Comparison of ENCODE assay signal across 8 cellular contexts in genomic region chr3:179323197-179323901, GRCh38. TPM values are rescaled to one million over a fixed set of nuclear protein-coding genes. Genes with fewer than 3 reads are reported as not detected.
DNase-seq lines count a peak whose midpoint lies in the region; ATAC-seq and TF ChIP-seq lines count a peak whose summit lies in the region.

No MANE protein-coding gene starts in this region.

- peak overlapping the region; percentile 85 for H3K4me3 ChIP-seq in DOHH2 (ENCODE audit: low read length)
- H3K4me3 ChIP-seq in IMR-90 (ENCODE audit: insufficient read depth, low read depth, low read length), result peak overlapping the region; percentile 97
- peak overlapping the region; percentile 97 for H3K4me3 ChIP-seq in SJCRH30
- H3K4me3 ChIP-seq in gastroesophageal sphincter, result peak overlapping the region; percentile 50 to 94
- H3K4me3 ChIP-seq in neutrophil (ENCODE audit: low read depth in 1 of 2, low read length in 1 of 2), result peak overlapping the region; percentile 83 to 91
- H3K4me3 ChIP-seq in testis, result peak overlapping the region; percentile 59 to 91

- BruUV-seq in IMR-90 (replicated peaks; lab: Mats Ljungman, UMichigan), result TSS peak; percentile 46

- peak overlapping the region; percentile 90 for H3K9ac ChIP-seq in IMR-90 (ENCODE audit: low read depth, low read length)

- peak; percentile 70 for DNase-seq in IMR-90
- peak; percentile 69 to 77 for DNase-seq in SJCRH30
- DNase-seq in activated naive CD4-positive, alpha-beta T cell treated with Interleukin-2 at 50 U/mL for 16 hours, result peak; percentile 64
- DNase-seq in testis, result peak; percentile 75

- no peaks in the 10 kb centered on the region for H3K9me2 ChIP-seq in DOHH2 (replicated peaks; ENCODE audit: control insufficient read depth, low read length)

- dilution Hi-C loops in IMR-90 (cut with HindIII; ENCODE audit: low sequenced_read_pairs, unreplicated experiment), result no loop called here

- in situ Hi-C loops in IMR-90 (cut with MboI; ENCODE audit: low sequenced_read_pairs), result loop anchor here (5.0 kb wide), 1 partner anchor 176 kb away; the partner anchor contains the start of gene PIK3CA

- H4K5ac ChIP-seq in IMR-90 (ENCODE audit: low read depth, low read length), result peak overlapping the region; percentile 52

- TF ChIP-seq EP300 in gastroesophageal sphincter (IDR thresholded peaks at IDR 0.05), result no peak

- peak overlapping the region; percentile 74 for H2BK5ac ChIP-seq in IMR-90 (ENCODE audit: low read depth, low read length, poor library complexity, severe bottlenecking)

- H3K23ac ChIP-seq in IMR-90 (ENCODE audit: low read depth, low read length), result peak overlapping the region; percentile 98

- H3F3A ChIP-seq in DOHH2 (ENCODE audit: control insufficient read depth, insufficient read depth), result peaks cover 9% of the 10 kb centered on the region

- H3K27ac ChIP-seq in DOHH2 (ENCODE audit: low read depth, low read length), result peak overlapping the region; percentile 68
- peak overlapping the region; percentile 94 for H3K27ac ChIP-seq in IMR-90 (ENCODE audit: insufficient read depth, low read length)
- peak overlapping the region; percentile 87 for H3K27ac ChIP-seq in SJCRH30
- H3K27ac ChIP-seq in gastroesophageal sphincter, result peak overlapping the region; percentile 62 to 99 (median 98)
- peak overlapping the region; percentile 77 for H3K27ac ChIP-seq in neutrophil
- H3K27ac ChIP-seq in testis, result peak overlapping the region; percentile 95 to 96

- H3K4ac ChIP-seq in IMR-90 (ENCODE audit: low read depth, low read length), result peak overlapping the region; percentile 83

- H3K27me3 ChIP-seq in DOHH2 (ENCODE audit: control insufficient read depth, low read length) (no peaks in the 10 kb centered on the region), IMR-90 (ENCODE audit: control insufficient read depth, insufficient read depth, low read length) (no peaks in the 10 kb centered on the region), SJCRH30 (no peaks in the 10 kb centered on the region), gastroesophageal sphincter (no peaks in the 10 kb centered on the region), neutrophil (peaks cover 5% of the 10 kb centered on the region), testis (no peaks in the 10 kb centered on the region)

- H3K36me3 ChIP-seq in DOHH2 (ENCODE audit: control insufficient read depth, low read length), result peaks cover 51% of the 10 kb centered on the region
- peaks cover 3% of the 10 kb centered on the region; the same call in 1 of the 2 replicates for H3K36me3 ChIP-seq in IMR-90 (ENCODE audit: control insufficient read depth, insufficient read depth, low read length)
- H3K36me3 ChIP-seq in SJCRH30, result peaks cover 18% of the 10 kb centered on the region; the same call in 1 of the 2 replicates
- peaks cover 0 to 11% of the 10 kb centered on the region in 2 donors for H3K36me3 ChIP-seq in gastroesophageal sphincter
- peaks cover 3% of the 10 kb centered on the region for H3K36me3 ChIP-seq in neutrophil
- H3K36me3 ChIP-seq in testis (ENCODE audit: low read depth, missing control alignments), result no peaks in the 10 kb centered on the region

- H3K79me2 ChIP-seq in DOHH2 (ENCODE audit: control insufficient read depth, low read length), result peaks cover 62% of the 10 kb centered on the region

- H3K56ac ChIP-seq in IMR-90 (ENCODE audit: extremely low read depth, insufficient read depth, low read length), result peak overlapping the region; percentile 92

- H3K4me2 ChIP-seq in DOHH2 (ENCODE audit: low read length), result peak overlapping the region; percentile 83
- peak overlapping the region; percentile 94; the same call in 1 of the 2 replicates for H3K4me2 ChIP-seq in IMR-90 (ENCODE audit: low read depth, low read length)

- H2BK15ac ChIP-seq in IMR-90 (ENCODE audit: low read depth, low read length), result no peak overlapping the region

- H4K91ac ChIP-seq in IMR-90 (ENCODE audit: insufficient read depth, low read depth, low read length), result peak overlapping the region; percentile 46; the same call in 1 of the 2 replicates

- H2BK120ac ChIP-seq in IMR-90 (ENCODE audit: low read depth, low read length), result 0 out of 2 replicates have a peak overlapping the region, but pooled peaks have one; percentile 29

- no peak for TF ChIP-seq RAD21 in IMR-90 (IDR thresholded peaks at IDR 0.05; ENCODE audit: low read length)

- H3K79me1 ChIP-seq in IMR-90 (ENCODE audit: low read depth in 1 of 2, low read length in 2 of 2), result peaks cover 2 to 14% of the 10 kb centered on the region in 2 experiments; a peak in 2 of 4 replicates

- H3K14ac ChIP-seq in IMR-90 (replicated peaks; ENCODE audit: low read depth, low read length), result peak overlapping the region; percentile 88

- no peaks in the 10 kb centered on the region for H3K9me1 ChIP-seq in IMR-90 (ENCODE audit: insufficient read depth, low read length)

- intact Hi-C loops in IMR-90 (cut with micrococcal nuclease) (no loop called here), testis (cut with DNase I; ENCODE audit: low total_unique reads) (loop anchor here (5.0 kb wide), 1 partner anchor 176 kb away; the partner anchor contains the start of gene PIK3CA)

- H4K20me1 ChIP-seq in DOHH2 (ENCODE audit: control insufficient read depth, insufficient read depth, low read depth, low read length), result peaks cover 15% of the 10 kb centered on the region; the same call in 1 of the 2 replicates
- peaks cover 11% of the 10 kb centered on the region; the same call in 1 of the 2 replicates for H4K20me1 ChIP-seq in IMR-90 (ENCODE audit: insufficient read depth, low read length)

- H2BK20ac ChIP-seq in IMR-90 (ENCODE audit: low read depth, low read length), result no peak overlapping the region

- WGBS in IMR-90 (ENCODE audit: extremely low coverage in 2 of 2, insufficient read length in 1 of 2), 2 experiments, result 0% methylated on average over 16 of the region's 76 CpGs; no CpG with 5 or more reads in 1 of the 2 experiments
- WGBS in gastroesophageal sphincter (ENCODE audit: low coverage in 1 of 2), 2 donors, result 0% methylated on average over 3 to 8 of the region's 76 CpGs
- 1% methylated on average over 42 to 75 of the region's 76 CpGs for WGBS in testis, 2 donors

- POLR2A ChIA-PET in IMR-90 (lab: Charles Lee; ENCODE audit: unreplicated experiment), result no interaction called here

- H2AK9ac ChIP-seq in IMR-90 (replicated peaks; ENCODE audit: low read depth, low read length, poor library complexity), result peak overlapping the region; percentile 97

- H4K8ac ChIP-seq in IMR-90 (ENCODE audit: low read depth in 2 of 2, low read length in 2 of 2), result peak overlapping the region; percentile 35 to 81; a peak in 3 of 4 replicates

- H3K9me3 ChIP-seq in DOHH2 (ENCODE audit: control insufficient read depth, insufficient read depth, low read length) (no peaks in the 10 kb centered on the region), IMR-90 (ENCODE audit: control insufficient read depth, insufficient read depth, low read length) (no peaks in the 10 kb centered on the region), SJCRH30 (replicated peaks) (no peaks in the 10 kb centered on the region), gastroesophageal sphincter (no peaks in the 10 kb centered on the region), neutrophil (no peaks in the 10 kb centered on the region), testis (no peaks in the 10 kb centered on the region)

- CTCF ChIA-PET in IMR-90 (lab: Yijun Ruan, JAX), result interaction anchor here (0.6 to 0.7 kb wide), 2 partner anchors 225 to 1817 kb away, joined by 3 read pairs; no protein-coding TSS in a partner anchor

- H3K4me1 ChIP-seq in DOHH2 (ENCODE audit: control insufficient read depth, low read length), result peaks cover 27% of the 10 kb centered on the region
- H3K4me1 ChIP-seq in IMR-90 (ENCODE audit: control insufficient read depth, insufficient read depth, low read length), result peaks cover 3% of the 10 kb centered on the region; the same call in 1 of the 2 replicates
- no peaks in the 10 kb centered on the region for H3K4me1 ChIP-seq in SJCRH30
- H3K4me1 ChIP-seq in gastroesophageal sphincter, result peaks cover 4 to 58% (median 11%) of the 10 kb centered on the region in 3 donors
- H3K4me1 ChIP-seq in neutrophil (ENCODE audit: control insufficient read depth in 1 of 2, insufficient read depth in 1 of 2, low read depth in 1 of 2, low read length in 1 of 2), result peaks cover 18 to 24% of the 10 kb centered on the region in 2 experiments
- peaks cover 7% of the 10 kb centered on the region for H3K4me1 ChIP-seq in testis

- TF ChIP-seq CTCF in DOHH2 (IDR thresholded peaks at IDR 0.05; ENCODE audit: low read depth, low read length, poor library complexity, severe bottlenecking) (no peak), IMR-90 (conservative IDR thresholded peaks at IDR 0.05; ENCODE audit: low read depth, low read length) (no peak), gastroesophageal sphincter (IDR thresholded peaks at IDR 0.05) (no peak), neutrophil (IDR thresholded peaks at IDR 0.05) (no peak), testis (IDR thresholded peaks at IDR 0.05) (no peak)

- H3K18ac ChIP-seq in IMR-90 (ENCODE audit: low read depth, low read length), result peak overlapping the region; percentile 24

- H2AFZ ChIP-seq in IMR-90 (replicated peaks; ENCODE audit: low read length, poor library complexity), result peak overlapping the region; percentile 97

- H2AK5ac ChIP-seq in IMR-90 (ENCODE audit: low read depth, low read length), result peak overlapping the region; percentile 3

- peak; percentile 36 for ATAC-seq in GM21619 (IDR thresholded peaks at IDR 0.05; ENCODE audit: unreplicated experiment)
- peak; percentile 71 for ATAC-seq in IMR-90 (ENCODE audit: low read depth)
- ATAC-seq in gastroesophageal sphincter, result peak; percentile 76

- TF ChIP-seq POLR2A in IMR-90 (IDR thresholded peaks at IDR 0.05; ENCODE audit: low read depth, low read length) (peak; percentile 51), gastroesophageal sphincter (IDR thresholded peaks at IDR 0.05) (peak in 1 of 2 donors; percentile 42), testis (IDR thresholded peaks at IDR 0.05) (no peak)

RNA-seq across cellular contexts. Expression of gene ZNF639, which starts 0.5 kb away (rescaled TPM):
- total RNA-seq in IMR-90 (2012; rRNA removed) (50.5 and 57.8 TPM in 2 replicates), gastroesophageal sphincter (10 to 100 TPM; 60.6 to 97.8 (median 63.4) TPM), testis (10 to 100 TPM; 36.7 to 37.6 TPM)
- polyA plus RNA-seq in IMR-90 (2012; rRNA removed) (12.9 and 15.9 TPM in 2 replicates), testis (ENCODE audit: insufficient read depth, low read depth, low replicate concordance) (29.3 TPM)
- polyA plus RNA-seq in IMR-90 (2012; cell fraction: cytosol; rRNA removed), result 3.6 and 4.1 TPM in 2 replicates
- polyA plus RNA-seq in IMR-90 (2012; cell fraction: nucleus; rRNA removed; ENCODE audit: low replicate concordance), result 2.0 and 9.3 TPM in 2 replicates
- 53.4 and 59.2 TPM in 2 replicates for total RNA-seq in SJCRH30 (2014; rRNA removed; shearing (Covaris generic))

RNA-seq across cellular contexts. Expression of gene MFN1, which starts 24.2 kb away (rescaled TPM):
- total RNA-seq in IMR-90 (2012; rRNA removed) (40.3 and 75.0 TPM in 2 replicates), gastroesophageal sphincter (10 to 100 TPM; 42.5 to 56.0 (median 45.5) TPM), testis (10 to 100 TPM; 39.5 to 50.9 TPM)
- polyA plus RNA-seq in IMR-90 (2012; rRNA removed) (17.3 and 23.6 TPM in 2 replicates), testis (ENCODE audit: insufficient read depth, low read depth, low replicate concordance) (23.1 TPM)
- polyA plus RNA-seq in IMR-90 (2012; cell fraction: cytosol; rRNA removed), result 2.1 and 5.3 TPM in 2 replicates
- polyA plus RNA-seq in IMR-90 (2012; cell fraction: nucleus; rRNA removed; ENCODE audit: low replicate concordance), result 5.5 and 43.6 TPM in 2 replicates
- 40.5 and 42.1 TPM in 2 replicates for total RNA-seq in SJCRH30 (2014; rRNA removed; shearing (Covaris generic))

Comparison
In these comparisons a context has a peak if more than half of its experiments do, and no peak if none do; other contexts are left out.
1. Peak in every context shown above with its lines: DNase-seq, ATAC-seq, H3K4me3 ChIP-seq and H3K27ac ChIP-seq.